ENCODE assay signal across 8 cellular contexts in genomic region chr5:53023969-53024368, GRCh38. TPM values are rescaled to one million over a fixed set of nuclear protein-coding genes. Genes with fewer than 3 reads are reported as not detected.
A peak's percentile ranks its signal among the peaks of the same experiment; 100 is the strongest.
DNase-seq lines count a peak whose midpoint lies in the region; ATAC-seq and TF ChIP-seq lines count a peak whose summit lies in the region.

No MANE protein-coding gene starts in this region.

- no peaks in the 10 kb centered on the region for H3K36me3 ChIP-seq in naive thymus-derived CD4-positive, alpha-beta T cell (ENCODE audit: control insufficient read depth in 2 of 3, insufficient read depth in 3 of 3, low read length in 3 of 3)

- TF ChIP-seq CTCF in AG10803 (conservative IDR thresholded peaks at IDR 0.05; ENCODE audit: low read length) (no peak), type B pancreatic cell (conservative IDR thresholded peaks at IDR 0.05) (no peak)

- DNase-seq in AG10803 (ENCODE audit: low read depth) = peak; percentile 84
- DNase-seq in dermis microvascular lymphatic vessel endothelial cell (ENCODE audit: low read depth in 2 of 2) = peak; percentile 58 to 63
- DNase-seq in type B pancreatic cell (ENCODE audit: extremely low spot score, unreplicated experiment) = no peak
- no peak for DNase-seq in naive thymus-derived CD4-positive, alpha-beta T cell
- DNase-seq in HEK293T (ENCODE audit: extremely low spot score) = no peak
- no peak for DNase-seq in NCI-H2081 treated with DMSO at 0.1 percent for 48 hours (lab: John Stamatoyannopoulos, UW)

- no peaks in the 10 kb centered on the region for H3K4me1 ChIP-seq in naive thymus-derived CD4-positive, alpha-beta T cell (ENCODE audit: control insufficient read depth in 2 of 2, insufficient read depth in 2 of 2, low read length in 2 of 2)

- intact Hi-C loops in naive thymus-derived CD4-positive, alpha-beta T cell (cut with micrococcal nuclease) = no loop called here

- H3K4me3 Mint-ChIP-seq in type B pancreatic cell = no peak overlapping the region
- H3K4me3 Mint-ChIP-seq in naive thymus-derived CD4-positive, alpha-beta T cell = no peak overlapping the region

- H3K27me3 ChIP-seq in naive thymus-derived CD4-positive, alpha-beta T cell (ENCODE audit: control insufficient read depth in 2 of 2, insufficient read depth in 2 of 2, low read length in 2 of 2) = no peaks in the 10 kb centered on the region

- no peaks in the 10 kb centered on the region for H3K4me1 Mint-ChIP-seq in type B pancreatic cell (ENCODE audit: unreplicated experiment)
- peaks cover 0 to 5% (median 0%) of the 10 kb centered on the region in 7 donors for H3K4me1 Mint-ChIP-seq in naive thymus-derived CD4-positive, alpha-beta T cell

- H3K9me3 ChIP-seq in naive thymus-derived CD4-positive, alpha-beta T cell (ENCODE audit: control insufficient read depth in 2 of 3, low read length in 3 of 3) = no peaks in the 10 kb centered on the region

- H3K36me3 Mint-ChIP-seq in type B pancreatic cell = no peaks in the 10 kb centered on the region
- peaks cover 0 to 26% (median 0%) of the 10 kb centered on the region in 5 donors for H3K36me3 Mint-ChIP-seq in naive thymus-derived CD4-positive, alpha-beta T cell

- CTCF ChIA-PET in naive thymus-derived CD4-positive, alpha-beta T cell (lab: Charles Lee) = interaction anchor here (1.6 kb wide), 1 partner anchor 8 kb away, joined by 3 read pairs; no protein-coding TSS in a partner anchor
- CTCF ChIA-PET in HEK293T (lab: Yijun Ruan, JAX) = no interaction called here

- ATAC-seq in GM19467 (IDR thresholded peaks at IDR 0.05; ENCODE audit: unreplicated experiment) (peak; percentile 94), HG03520 (IDR thresholded peaks at IDR 0.05; ENCODE audit: unreplicated experiment) (peak; percentile 90)
- no peak for ATAC-seq in naive thymus-derived CD4-positive, alpha-beta T cell

- POLR2A ChIA-PET in naive thymus-derived CD4-positive, alpha-beta T cell (lab: Charles Lee) = no interaction called here
- POLR2A ChIA-PET in HEK293T (lab: Yijun Ruan, JAX) = no interaction called here

- no peaks in the 10 kb centered on the region for H3K27me3 Mint-ChIP-seq in type B pancreatic cell
- no peaks in the 10 kb centered on the region for H3K27me3 Mint-ChIP-seq in naive thymus-derived CD4-positive, alpha-beta T cell

- H3K27ac Mint-ChIP-seq in type B pancreatic cell = no peak overlapping the region
- no peak overlapping the region for H3K27ac Mint-ChIP-seq in naive thymus-derived CD4-positive, alpha-beta T cell

- no peaks in the 10 kb centered on the region for H3K9me3 Mint-ChIP-seq in type B pancreatic cell
- no peaks in the 10 kb centered on the region for H3K9me3 Mint-ChIP-seq in naive thymus-derived CD4-positive, alpha-beta T cell

- H3K4me3 ChIP-seq in AG10803 (ENCODE audit: low read length) = no peak overlapping the region
- H3K4me3 ChIP-seq in naive thymus-derived CD4-positive, alpha-beta T cell (ENCODE audit: low read length) = no peak overlapping the region

- H3K27ac ChIP-seq in naive thymus-derived CD4-positive, alpha-beta T cell (ENCODE audit: low read depth, low read length) = no peak overlapping the region

TF ChIP-seq in HEK293T, 16 proteins besides CTCF, POLR2A, EP300 and RAD21:
- TF ChIP-seq ELF4 (IDR thresholded peaks at IDR 0.05) = no peak
- TF ChIP-seq SUZ12 (IDR thresholded peaks at IDR 0.05) = no peak
- TF ChIP-seq FOXA1 (IDR thresholded peaks at IDR 0.05) = no peak
- TF ChIP-seq ZNF384 (IDR thresholded peaks at IDR 0.05) = no peak
- no peak for TF ChIP-seq LEF1 (IDR thresholded peaks at IDR 0.05; ENCODE audit: borderline replicate concordance)
- TF ChIP-seq CTBP1 (IDR thresholded peaks at IDR 0.05; ENCODE audit: borderline replicate concordance) = no peak
- TF ChIP-seq BHLHE40 (IDR thresholded peaks at IDR 0.05; ENCODE audit: borderline replicate concordance) = no peak
- TF ChIP-seq FOXM1 (IDR thresholded peaks at IDR 0.05; ENCODE audit: borderline replicate concordance) = no peak
- TF ChIP-seq, protein P1, sequence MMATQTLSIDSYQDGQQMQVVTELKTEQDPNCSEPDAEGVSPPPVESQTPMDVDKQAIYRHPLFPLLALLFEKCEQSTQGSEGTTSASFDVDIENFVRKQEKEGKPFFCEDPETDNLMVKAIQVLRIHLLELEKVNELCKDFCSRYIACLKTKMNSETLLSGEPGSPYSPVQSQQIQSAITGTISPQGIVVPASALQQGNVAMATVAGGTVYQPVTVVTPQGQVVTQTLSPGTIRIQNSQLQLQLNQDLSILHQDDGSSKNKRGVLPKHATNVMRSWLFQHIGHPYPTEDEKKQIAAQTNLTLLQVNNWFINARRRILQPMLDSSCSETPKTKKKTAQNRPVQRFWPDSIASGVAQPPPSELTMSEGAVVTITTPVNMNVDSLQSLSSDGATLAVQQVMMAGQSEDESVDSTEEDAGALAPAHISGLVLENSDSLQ (IDR thresholded peaks at IDR 0.05) = no peak
- TF ChIP-seq NFRKB (IDR thresholded peaks at IDR 0.05) = no peak
- no peak for TF ChIP-seq L3MBTL2 (conservative IDR thresholded peaks at IDR 0.05)
- TF ChIP-seq HDGF (IDR thresholded peaks at IDR 0.05; ENCODE audit: borderline replicate concordance) = no peak
- TF ChIP-seq TARDBP (IDR thresholded peaks at IDR 0.05) = no peak
- no peak for TF ChIP-seq SP1 (IDR thresholded peaks at IDR 0.05)
- TF ChIP-seq ARNT (IDR thresholded peaks at IDR 0.05) = no peak
- no peak for TF ChIP-seq FOXK2 (IDR thresholded peaks at IDR 0.05)

RNA-seq across cellular contexts. Expression of gene ITGA2, which starts 34.8 kb away (rescaled TPM):
- total RNA-seq in dermis microvascular lymphatic vessel endothelial cell (38.4 and 63.5 TPM in 2 replicates), type B pancreatic cell (ENCODE audit: low replicate concordance) (8.0 and 9.5 TPM in 2 replicates)
- total RNA-seq in naive thymus-derived CD4-positive, alpha-beta T cell = 1 to 10 TPM in 1 of 5 experiments, under 1 TPM in 4; 0.16 to 8.9 (median 0.49) TPM
- polyA plus RNA-seq in naive thymus-derived CD4-positive, alpha-beta T cell = under 1 TPM; 0.19 to 0.28 TPM

Comparison
In these comparisons a context has a peak if more than half of its experiments do, and no peak if none do; other contexts are left out.
1. DNase-seq: peak in AG10803 (single experiment) and dermis microvascular lymphatic vessel endothelial cell (2 of 2); none in type B pancreatic cell (single experiment), naive thymus-derived CD4-positive, alpha-beta T cell (0 of 9), HEK293T (single experiment) and NCI-H2081 treated with DMSO at 0.1 percent for 48 hours (single experiment).